6 cellular contexts compared by ENCODE assay signal in genomic region chr20:22045956-22046507, GRCh38.
A peak's percentile ranks its signal among the peaks of the same experiment; 100 is the strongest.
DNase-seq lines count a peak whose midpoint lies in the region; FAIRE-seq and TF ChIP-seq lines count a peak whose summit lies in the region.
"Not testable (repeated sequence)": the region's sequence is repeated elsewhere in the genome, so short reads cannot be mapped to it uniquely, and the experiment has no call there.

No MANE protein-coding gene starts in this region.

- not testable (repeated sequence) for H3K56ac ChIP-seq in H1 (replicated peaks; ENCODE audit: insufficient read length, low read depth, low read length); mesendoderm (ENCODE audit: low read length)

- H3K27me3 ChIP-seq in Loucy (ENCODE audit: insufficient read depth, low read length, poor library complexity, severe bottlenecking); H1 (replicated peaks in 1 of 4; ENCODE audit: control insufficient read depth in 3 of 4, extremely low read depth in 1 of 4, insufficient read depth in 3 of 4, low read length in 3 of 4); mesendoderm (ENCODE audit: insufficient read depth, low read length, poor library complexity); neuronal stem cell (ENCODE audit: control insufficient read depth in 3 of 3, insufficient read depth in 3 of 3, low read depth in 1 of 3, low read length in 3 of 3): not testable (repeated sequence)

- H3K23ac ChIP-seq in H1 (ENCODE audit: insufficient read length); mesendoderm (ENCODE audit: low read length); neuronal stem cell (ENCODE audit: low read depth, low read length, poor library complexity): not testable (repeated sequence)

- H3K9me3 ChIP-seq in Loucy (ENCODE audit: insufficient read depth, low read depth, low read length); H1 (ENCODE audit: insufficient read depth in 2 of 2, low read depth in 1 of 2, low read length in 1 of 2); neuronal stem cell (replicated peaks in 1 of 2; ENCODE audit: control insufficient read depth in 2 of 2, insufficient read depth in 1 of 2, low read depth in 1 of 2, low read length in 2 of 2): not testable (repeated sequence)

- 81% methylated on average over 13 of the region's 13 CpGs; no CpG with 5 or more reads in 1 of the 2 experiments for WGBS in H1 (ENCODE audit: extremely low coverage in 1 of 2, insufficient coverage in 1 of 2, insufficient read length in 1 of 2, insufficient replicate concordance in 2 of 2, low coverage in 1 of 2, low lambda C conversion rate in 2 of 2, missing lambda C conversion rate in 1 of 2), 2 experiments
- WGBS in mesendoderm (ENCODE audit: extremely low coverage, insufficient coverage, low lambda C conversion rate) = no CpG with 5 or more reads among the region's 13 CpGs
- no CpG with 5 or more reads among the region's 13 CpGs for WGBS in neuronal stem cell (ENCODE audit: extremely low coverage in 2 of 2, insufficient read length in 2 of 2, insufficient replicate concordance in 1 of 2), 2 donors

- not testable (repeated sequence) for H3K18ac ChIP-seq in H1 (ENCODE audit: extremely low read depth, low read length); mesendoderm (ENCODE audit: low read length); neuronal stem cell (ENCODE audit: low read length)

- H2BK5ac ChIP-seq in H1 (ENCODE audit: low read depth, low read length); mesendoderm (ENCODE audit: low read length); neuronal stem cell (ENCODE audit: low read length): not testable (repeated sequence)

- not testable (repeated sequence) for H3K4me3 ChIP-seq in Loucy (ENCODE audit: low read length, poor library complexity, severe bottlenecking); H1 (ENCODE audit: extremely low read depth in 1 of 4, insufficient read depth in 2 of 4, low read depth in 3 of 4, low read length in 4 of 4); mesendoderm (ENCODE audit: low read length); neuronal stem cell (ENCODE audit: low read length in 2 of 2)

- DNase-seq in ELF-1 (ENCODE audit: low read depth, low spot score) (peak; percentile 16), RPMI8226 (peak; percentile 20), H1 (ENCODE audit: low read depth in 1 of 2, low spot score in 2 of 2) (peak in 1 of 2 experiments; percentile 54), mesendoderm (peak; percentile 14)
- DNase-seq in neuronal stem cell (ENCODE audit: low spot score) = not testable (repeated sequence)

- H2AFZ ChIP-seq in Loucy (ENCODE audit: low read length) (0 out of 2 replicates have a peak overlapping the region, but pooled peaks have one; percentile 9), neuronal stem cell (ENCODE audit: low read length) (peak overlapping the region; percentile 43)
- not testable (repeated sequence) for H2AFZ ChIP-seq in H1 (ENCODE audit: low read length)

- not testable (repeated sequence) for H3K9me2 ChIP-seq in Loucy (replicated peaks; ENCODE audit: low read depth, low read length)

- H3K4me1 ChIP-seq in Loucy (ENCODE audit: insufficient read depth, low read length, poor library complexity, severe bottlenecking) = peaks cover 31% of the 10 kb centered on the region
- H3K4me1 ChIP-seq in H1 (replicated peaks in 1 of 4; ENCODE audit: control insufficient read depth in 3 of 4, insufficient read depth in 4 of 4, low read length in 3 of 4); mesendoderm (ENCODE audit: control insufficient read depth, low read depth, low read length); neuronal stem cell (ENCODE audit: control insufficient read depth in 2 of 2, insufficient read depth in 1 of 2, low read depth in 1 of 2, low read length in 2 of 2): not testable (repeated sequence)

- H3F3A ChIP-seq in Loucy (ENCODE audit: low read depth) = not testable (repeated sequence)

- H3K79me2 ChIP-seq in Loucy (ENCODE audit: insufficient read depth, low read length); H1 (ENCODE audit: control insufficient read depth in 1 of 2, insufficient read depth in 2 of 2, low read length in 2 of 2); mesendoderm (ENCODE audit: control insufficient read depth, insufficient read depth, low read length): not testable (repeated sequence)

- H4K20me1 ChIP-seq in Loucy (ENCODE audit: insufficient read depth, low read length, poor library complexity, severe bottlenecking); H1 (replicated peaks in 1 of 2; ENCODE audit: control insufficient read depth in 1 of 2, insufficient read depth in 2 of 2, low read length in 2 of 2): not testable (repeated sequence)

- POLR2A ChIA-PET in H1 (lab: Charles Lee; ENCODE audit: partially characterized antibody) = not testable (repeated sequence)

- H2AK5ac ChIP-seq in H1 (ENCODE audit: low read depth, low read length); mesendoderm (ENCODE audit: low read length); neuronal stem cell (ENCODE audit: low read depth, low read length): not testable (repeated sequence)

- H2BK20ac ChIP-seq in H1 (ENCODE audit: low read length) = not testable (repeated sequence)

- H4K8ac ChIP-seq in H1 (ENCODE audit: extremely low read depth, insufficient read depth, low read length); mesendoderm (ENCODE audit: low read depth, low read length); neuronal stem cell (ENCODE audit: low read depth, low read length): not testable (repeated sequence)

- H3K23me2 ChIP-seq in H1 (ENCODE audit: low read depth, low read length) = not testable (repeated sequence)

- not testable (repeated sequence) for H2BK15ac ChIP-seq in H1 (ENCODE audit: low read length); mesendoderm (replicated peaks; ENCODE audit: low read depth); neuronal stem cell (ENCODE audit: low read length)

- H3K27ac ChIP-seq in H1 (ENCODE audit: low read depth, low read length); mesendoderm (ENCODE audit: low read depth, low read length); neuronal stem cell (replicated peaks; ENCODE audit: low read length): not testable (repeated sequence)

- not testable (repeated sequence) for TF ChIP-seq EP300 in H1 (IDR thresholded peaks at IDR 0.05; ENCODE audit: borderline replicate concordance in 1 of 2, low read depth in 2 of 2, low read length in 2 of 2)

- H3K14ac ChIP-seq in H1 (ENCODE audit: insufficient read length); neuronal stem cell (ENCODE audit: low read length): not testable (repeated sequence)

- CTCF ChIA-PET in H1 (lab: Charles Lee; ENCODE audit: partially characterized antibody) = interaction anchor here (1.0 to 1.3 kb wide), 2 partner anchors 39 to 237 kb away, joined by 3 read pairs; no protein-coding TSS in a partner anchor

- H2BK120ac ChIP-seq in H1 (replicated peaks; ENCODE audit: low read depth, low read length); mesendoderm (ENCODE audit: low read depth, low read length); neuronal stem cell (ENCODE audit: low read depth, low read length): not testable (repeated sequence)

- not testable (repeated sequence) for H4K91ac ChIP-seq in H1 (replicated peaks; ENCODE audit: insufficient read length, low read length); neuronal stem cell (ENCODE audit: low read depth, low read length, poor library complexity)

- peak overlapping the region; percentile 45; the same call in 1 of the 2 replicates for H2BK12ac ChIP-seq in H1 (ENCODE audit: low read depth, low read length)
- not testable (repeated sequence) for H2BK12ac ChIP-seq in neuronal stem cell (ENCODE audit: low read length)

- TF ChIP-seq POLR2A in H1 (IDR thresholded peaks at IDR 0.05; ENCODE audit: control extremely low read depth in 1 of 2, low read depth in 2 of 2, low read length in 2 of 2) = not testable (repeated sequence)

- not testable (repeated sequence) for H3K9ac ChIP-seq in Loucy (ENCODE audit: low read depth, low read length, poor library complexity, severe bottlenecking); H1 (replicated peaks in 1 of 4; ENCODE audit: extremely low read depth in 1 of 4, low read depth in 3 of 4, low read length in 3 of 4); mesendoderm (ENCODE audit: low read length); neuronal stem cell (ENCODE audit: low read depth, low read length, poor library complexity)

- H3K4me2 ChIP-seq in Loucy (ENCODE audit: low read depth, low read length, poor library complexity, severe bottlenecking); H1 (ENCODE audit: insufficient read depth in 1 of 2, low read depth in 2 of 2, low read length in 2 of 2); mesendoderm (ENCODE audit: low read length); neuronal stem cell (ENCODE audit: insufficient read depth, low read length, poor library complexity, severe bottlenecking): not testable (repeated sequence)

- not testable (repeated sequence) for TF ChIP-seq CTCF in Loucy (conservative IDR thresholded peaks at IDR 0.05; ENCODE audit: low read length); H1 (IDR thresholded peaks at IDR 0.05; ENCODE audit: control extremely low read depth in 1 of 3, insufficient read depth in 1 of 3, low read depth in 1 of 3, low read length in 3 of 3)

- H4K5ac ChIP-seq in H1 (ENCODE audit: insufficient read length, low read depth, low read length); mesendoderm (ENCODE audit: low read length): not testable (repeated sequence)

- FAIRE-seq in H1 (lab: Jason Lieb, UNC) = not testable (repeated sequence)

- TF ChIP-seq RAD21 in H1 (IDR thresholded peaks at IDR 0.05 in 1 of 2, conservative IDR thresholded peaks at IDR 0.05 in 1 of 2; ENCODE audit: low read depth in 2 of 2, low read length in 2 of 2) = not testable (repeated sequence)

- not testable (repeated sequence) for H3K36me3 ChIP-seq in Loucy (ENCODE audit: insufficient read depth, low read length); H1 (ENCODE audit: control insufficient read depth in 2 of 4, insufficient read depth in 4 of 4, low read length in 3 of 4); mesendoderm (ENCODE audit: control insufficient read depth, insufficient read depth, low read length); neuronal stem cell (replicated peaks in 1 of 2; ENCODE audit: control insufficient read depth in 2 of 2, insufficient read depth in 2 of 2, low read length in 2 of 2)

- H3K79me1 ChIP-seq in H1 (ENCODE audit: low read depth, low read length); mesendoderm (ENCODE audit: low read length); neuronal stem cell (ENCODE audit: low read depth, low read length): not testable (repeated sequence)

- H3K4ac ChIP-seq in H1 (replicated peaks; ENCODE audit: insufficient read length, low read depth, low read length); mesendoderm (ENCODE audit: low read depth, low read length); neuronal stem cell (ENCODE audit: low read length): not testable (repeated sequence)
